ENCODE assay signal across 28 cellular contexts in the genomic region with DNA sequence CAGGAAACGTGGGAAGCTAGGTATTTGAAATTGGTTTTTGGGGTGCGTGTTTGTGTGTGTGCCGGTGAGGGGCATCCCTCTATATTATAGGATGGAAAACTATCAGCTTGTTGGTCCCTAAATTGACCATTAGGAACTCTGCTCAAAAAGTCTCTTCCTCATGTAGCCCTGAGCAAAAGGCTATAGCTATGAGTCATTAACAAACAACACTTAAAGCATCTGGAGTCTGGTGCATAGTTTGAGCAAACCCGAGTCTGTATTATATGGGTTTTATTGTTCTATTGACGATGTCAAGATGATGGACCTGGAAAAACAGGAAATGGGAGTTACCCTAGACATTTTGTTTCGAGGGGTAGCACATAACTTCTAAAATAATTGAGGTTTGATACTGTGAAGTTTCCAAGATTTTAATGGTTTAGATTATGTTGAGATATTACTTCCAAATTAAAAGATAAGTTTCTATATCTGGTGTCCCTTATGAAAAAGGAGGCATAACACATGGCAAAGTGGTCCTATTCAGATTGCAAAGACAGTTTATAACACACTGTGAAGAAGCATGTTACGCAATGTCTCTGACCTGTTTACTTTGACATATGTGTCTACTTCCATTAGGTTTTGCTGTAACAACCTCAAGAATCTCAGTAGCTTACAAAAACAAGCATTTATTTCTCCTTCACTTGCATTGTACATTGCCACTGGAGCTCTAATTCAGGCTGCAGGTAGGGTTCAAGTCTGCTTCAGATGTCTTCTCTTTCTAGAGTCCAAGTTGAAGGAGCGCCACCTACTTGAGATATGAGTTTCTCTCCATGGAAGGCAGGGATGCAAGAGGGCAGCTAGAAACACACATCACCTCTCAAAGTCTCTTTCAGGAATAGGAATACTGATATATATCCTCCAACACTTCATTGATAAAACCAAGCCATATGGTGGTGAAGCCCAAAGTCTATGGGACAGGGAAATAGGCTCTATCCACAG.
DNase-seq lines count a peak whose midpoint lies in the region; ATAC-seq and TF ChIP-seq lines count a peak whose summit lies in the region.
"Had no signal": no experiment of that assay in that cellular context is flagged by ENCODE, and none has a peak within 500 bp of the region (broad histone marks: within the 10 kb centered on the region; RNA-seq: fewer than 3 reads in every experiment).

No MANE protein-coding gene starts in this region.

- no peaks in the 10 kb centered on the region for H3K36me3 ChIP-seq in BLaER1
- no peaks in the 10 kb centered on the region for H3K36me3 ChIP-seq in GM23338 (ENCODE audit: insufficient read depth)
- H3K36me3 ChIP-seq in PC-3 (ENCODE audit: low read depth, low read length), result no peaks in the 10 kb centered on the region
- no peaks in the 10 kb centered on the region for H3K36me3 ChIP-seq in esophagus muscularis mucosa
- no peaks in the 10 kb centered on the region for H3K36me3 ChIP-seq in adrenal gland (replicated peaks in 1 of 2)
- H3K36me3 ChIP-seq: ascending aorta, left lung, tibial artery had no signal

- peak; percentile 28 for DNase-seq in GM23338 (ENCODE audit: low spot score)
- DNase-seq in PC-3, result peak; percentile 40
- DNase-seq in esophagus muscularis mucosa (ENCODE audit: extremely low spot score), result peak; percentile 19
- no peak for DNase-seq in posterior vena cava (ENCODE audit: low spot score)
- DNase-seq in adrenal gland, result no peak
- no peak for DNase-seq in stimulated activated CD4-positive, alpha-beta T cell treated with anti-CD3 and anti-CD28 coated beads, Interleukin-1b, Interleukin-23, amount 100 ng/mL, for 48 hours
- DNase-seq: activated CD8-positive, alpha-beta T cell treated with anti-CD3 and anti-CD28 coated beads, Interleukin-2, amount 10 ng/mL, durations not matched to agents 7 days and 5 days; activated effector memory CD4-positive, alpha-beta T cell treated with Interleukin-2 at 50 U/mL for 16 hours; dermis blood vessel endothelial cell; DND-41; left lung; naive B cell; NCI-H1417; NCI-H2029 treated with DMSO at 0.1 percent for 48 hours; NCI-H2227 treated with DMSO at 0.1 percent for 48 hours; NCI-H748 treated with DMSO at 0.1 percent for 48 hours; RPMI8226; SK-N-SH; tibial artery had no signal

- H3K27ac Mint-ChIP-seq in GM23338, result no peak overlapping the region
- H3K27ac Mint-ChIP-seq: activated CD8-positive, alpha-beta T cell treated with anti-CD3 and anti-CD28 coated beads, Interleukin-2, amount 10 ng/mL, durations not matched to agents 7 days and 5 days; activated naive CD8-positive, alpha-beta T cell; B cell; IgD-negative memory B cell; naive B cell; T-helper 1 cell treated with Interleukin-12 subunit alpha and Interleukin-12 subunit beta and Interleukin-4 antibody, amounts not matched to agents 30 μg/mL and 1 μg/mL, for 36 hours had no signal

- no peak overlapping the region for H3K9ac ChIP-seq in BLaER1
- no peak overlapping the region for H3K9ac ChIP-seq in PC-3 (ENCODE audit: low read length)
- H3K9ac ChIP-seq: SK-N-SH had no signal

- H3F3A ChIP-seq in GM23338 (replicated peaks; ENCODE audit: low read depth) (no peaks in the 10 kb centered on the region), PC-3 (ENCODE audit: low read length, unreplicated experiment) (no peaks in the 10 kb centered on the region)

- no peaks in the 10 kb centered on the region for H3K9me3 Mint-ChIP-seq in GM23338
- H3K9me3 Mint-ChIP-seq: IgD-negative memory B cell; naive B cell; T-helper 1 cell treated with Interleukin-12 subunit alpha and Interleukin-12 subunit beta and Interleukin-4 antibody, amounts not matched to agents 30 μg/mL and 1 μg/mL, for 36 hours had no signal

- ATAC-seq in GM23338 (no peak), PC-3 (peak; percentile 97), GM18520 (IDR thresholded peaks at IDR 0.05; ENCODE audit: unreplicated experiment) (no peak)
- ATAC-seq: A549; activated CD8-positive, alpha-beta T cell treated with anti-CD3 and anti-CD28 coated beads, Interleukin-2, amount 10 ng/mL, durations not matched to agents 7 days and 5 days; left lung had no signal

- H3K27me3 ChIP-seq in BLaER1 (no peaks in the 10 kb centered on the region), GM23338 (ENCODE audit: insufficient read depth) (no peaks in the 10 kb centered on the region), PC-3 (ENCODE audit: low read length) (no peaks in the 10 kb centered on the region), esophagus muscularis mucosa (no peaks in the 10 kb centered on the region), adrenal gland (no peaks in the 10 kb centered on the region)
- H3K27me3 ChIP-seq: ascending aorta, left lung, tibial artery had no signal

- no peaks in the 10 kb centered on the region for H3K27me3 Mint-ChIP-seq in GM23338 (ENCODE audit: insufficient read depth, low read depth, poor library complexity)
- H3K27me3 Mint-ChIP-seq: activated naive CD8-positive, alpha-beta T cell; B cell; IgD-negative memory B cell; naive B cell had no signal

- no peak overlapping the region for H3K4me3 Mint-ChIP-seq in GM23338
- H3K4me3 Mint-ChIP-seq: activated CD8-positive, alpha-beta T cell treated with anti-CD3 and anti-CD28 coated beads, Interleukin-2, amount 10 ng/mL, durations not matched to agents 7 days and 5 days; activated naive CD8-positive, alpha-beta T cell; B cell; IgD-negative memory B cell; naive B cell; T-helper 1 cell treated with Interleukin-12 subunit alpha and Interleukin-12 subunit beta and Interleukin-4 antibody, amounts not matched to agents 30 μg/mL and 1 μg/mL, for 36 hours had no signal

- BruUV-seq in PC-3 (replicated peaks; lab: Mats Ljungman, UMichigan), result no TSS peak

- no peaks in the 10 kb centered on the region for H4K20me1 ChIP-seq in BLaER1
- H4K20me1 ChIP-seq in GM23338 (replicated peaks; ENCODE audit: insufficient read depth), result no peaks in the 10 kb centered on the region
- no peaks in the 10 kb centered on the region for H4K20me1 ChIP-seq in PC-3 (ENCODE audit: low read length)

- H3K36me3 Mint-ChIP-seq in GM23338 (ENCODE audit: low read depth), result no peaks in the 10 kb centered on the region
- H3K36me3 Mint-ChIP-seq: activated naive CD8-positive, alpha-beta T cell; IgD-negative memory B cell; naive B cell had no signal

- no peak overlapping the region for H3K4me3 ChIP-seq in BLaER1
- no peak overlapping the region for H3K4me3 ChIP-seq in GM23338
- no peak overlapping the region for H3K4me3 ChIP-seq in PC-3 (ENCODE audit: low read length)
- H3K4me3 ChIP-seq in esophagus muscularis mucosa, result no peak overlapping the region
- no peak overlapping the region for H3K4me3 ChIP-seq in adrenal gland
- H3K4me3 ChIP-seq: A549, ascending aorta, left lung, skin epidermis, tibial artery had no signal

- no peaks in the 10 kb centered on the region for H3K79me2 ChIP-seq in GM23338 (replicated peaks; ENCODE audit: insufficient read depth)
- H3K79me2 ChIP-seq in PC-3 (ENCODE audit: low read length), result no peaks in the 10 kb centered on the region

- TF ChIP-seq CTCF in GM23338 (conservative IDR thresholded peaks at IDR 0.05; ENCODE audit: low read depth in 2 of 2) (peak; percentile 27 to 63; a peak in 3 of 4 replicates), PC-3 (conservative IDR thresholded peaks at IDR 0.05; ENCODE audit: low read depth, low read length) (0 out of 2 replicates have a peak, but pooled peaks have one; percentile 17), esophagus muscularis mucosa (IDR thresholded peaks at IDR 0.05) (no peak), adrenal gland (IDR thresholded peaks at IDR 0.05) (no peak)

- no peak overlapping the region for H2AFZ ChIP-seq in GM23338
- H2AFZ ChIP-seq in PC-3 (ENCODE audit: low read length), result no peak overlapping the region

- H3K4me2 ChIP-seq in BLaER1 (peak overlapping the region; percentile 20; the same call in 1 of the 2 replicates), GM23338 (no peak overlapping the region), PC-3 (ENCODE audit: low read length) (no peak overlapping the region)
- H3K4me2 ChIP-seq: A549, SK-N-SH had no signal

- WGBS in esophagus muscularis mucosa, result 84% methylated on average over 8 of the region's 8 CpGs
- WGBS in adrenal gland, 4 donors, result 83 to 87% (median 84%) methylated on average over 8 of the region's 8 CpGs

- POLR2A ChIA-PET in PC-3 (lab: Charles Lee; ENCODE audit: unreplicated experiment), result no interaction called here

- TF ChIP-seq EP300 in esophagus muscularis mucosa (IDR thresholded peaks at IDR 0.05), result no peak

- H3K9me3 ChIP-seq in BLaER1 (no peaks in the 10 kb centered on the region), PC-3 (ENCODE audit: low read length) (no peaks in the 10 kb centered on the region), esophagus muscularis mucosa (peaks cover 0 to 3% (median 0%) of the 10 kb centered on the region in 4 donors), adrenal gland (replicated peaks in 1 of 3) (no peaks in the 10 kb centered on the region)
- H3K9me3 ChIP-seq: A549, ascending aorta, left lung, SK-N-SH, tibial artery had no signal

- peaks cover 11% of the 10 kb centered on the region for H3K4me1 Mint-ChIP-seq in GM23338
- H3K4me1 Mint-ChIP-seq: IgD-negative memory B cell, naive B cell had no signal

- TF ChIP-seq POLR2A in esophagus muscularis mucosa (IDR thresholded peaks at IDR 0.05; ENCODE audit: low read depth) (no peak), adrenal gland (IDR thresholded peaks at IDR 0.05) (no peak)

- H3K4me1 ChIP-seq in BLaER1 (peaks cover 13% of the 10 kb centered on the region), GM23338 (ENCODE audit: insufficient read depth) (no peaks in the 10 kb centered on the region), PC-3 (ENCODE audit: insufficient read depth, low read length) (peaks cover 4% of the 10 kb centered on the region; the same call in 1 of the 2 replicates), esophagus muscularis mucosa (no peaks in the 10 kb centered on the region), adrenal gland (replicated peaks in 1 of 2) (no peaks in the 10 kb centered on the region)
- H3K4me1 ChIP-seq: A549, ascending aorta, left lung, tibial artery had no signal

- CTCF ChIA-PET in PC-3 (lab: Charles Lee), result interaction anchor here (0.6 kb wide), 1 partner anchor 391 kb away, joined by 9 read pairs; no protein-coding TSS in a partner anchor

- H3K27ac ChIP-seq in BLaER1 (no peak overlapping the region), GM23338 (ENCODE audit: low read depth) (no peak overlapping the region), PC-3 (ENCODE audit: low read length) (no peak overlapping the region), esophagus muscularis mucosa (replicated peaks in 1 of 4) (no peak overlapping the region), adrenal gland (no peak overlapping the region)
- H3K27ac ChIP-seq: A549, ascending aorta, left lung, skin epidermis, tibial artery had no signal

- intact Hi-C loops in PC-3 (cut with micrococcal nuclease), result loop anchor here (5.0 kb wide), 1 partner anchor 79 kb away; no protein-coding TSS in a partner anchor
- intact Hi-C loops in esophagus muscularis mucosa (cut with DNase I), result no loop called here
- intact Hi-C loops in posterior vena cava (cut with DNase I), result loop anchor here in 1 of 2 donors (5.0 kb wide), 1 partner anchor 1456 kb away; no protein-coding TSS in a partner anchor
- intact Hi-C loops in adrenal gland (cut with DNase I), result no loop called here

- no peaks in the 10 kb centered on the region for H3K9me2 ChIP-seq in GM23338 (ENCODE audit: insufficient read depth)
- no peaks in the 10 kb centered on the region for H3K9me2 ChIP-seq in PC-3 (replicated peaks; ENCODE audit: low read length)
- H3K9me2 ChIP-seq: SK-N-SH had no signal

TF ChIP-seq in GM23338, 12 proteins besides CTCF, POLR2A, EP300 and RAD21 (continues in another document):
- TF ChIP-seq STAT1 (IDR thresholded peaks at IDR 0.05; ENCODE audit: unreplicated experiment), result no peak

Comparison
In these comparisons a context has a peak if more than half of its experiments do, and no peak if none do; other contexts are left out.
1. DNase-seq: peak in GM23338 (single experiment), PC-3 (single experiment) and esophagus muscularis mucosa (single experiment); none in posterior vena cava (single experiment), adrenal gland (0 of 7) and stimulated activated CD4-positive, alpha-beta T cell treated with anti-CD3 and anti-CD28 coated beads, Interleukin-1b, Interleukin-23, amount 100 ng/mL, for 48 hours (single experiment).
2. CTCF ChIP-seq: peak in GM23338 (2 of 2) and PC-3 (single experiment); none in esophagus muscularis mucosa (0 of 3) and adrenal gland (0 of 6).